ENCODE assay signal across 19 cellular contexts in the genomic region with DNA sequence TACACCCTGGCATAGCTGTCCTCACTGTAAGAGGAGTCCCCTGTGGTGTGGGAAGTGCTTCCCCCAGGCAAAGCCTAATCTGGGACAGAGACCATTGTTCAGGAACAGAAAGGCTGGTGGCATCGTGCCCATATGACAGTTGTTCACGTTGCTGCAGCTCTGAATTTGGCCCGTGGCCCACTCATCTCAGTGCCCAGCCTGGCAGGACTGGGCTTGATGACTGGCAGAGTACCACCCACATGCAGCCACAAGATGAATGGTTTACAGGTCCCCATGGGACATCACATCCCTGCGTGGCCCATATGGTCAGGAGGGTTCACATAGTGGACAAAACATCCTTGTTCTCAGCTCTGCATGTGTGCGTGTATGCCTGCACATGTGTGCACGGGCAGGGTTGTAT. TPM values are rescaled to one million over a fixed set of nuclear protein-coding genes. Genes with fewer than 3 reads are reported as not detected.
DNase-seq lines count a peak whose midpoint lies in the region; ATAC-seq and TF ChIP-seq lines count a peak whose summit lies in the region.
"Had no signal": no experiment of that assay in that cellular context is flagged by ENCODE, and none has a peak within 500 bp of the region (broad histone marks: within the 10 kb centered on the region; RNA-seq: fewer than 3 reads in every experiment).

No MANE protein-coding gene starts in this region.

- H3K27ac Mint-ChIP-seq in brain = peak overlapping the region in 4 of 5 experiments; percentile 48 to 86 (median 68)
- H3K27ac Mint-ChIP-seq: CD4-positive, CD25-positive, alpha-beta regulatory T cell; T-helper 2 cell treated with Interferon-gamma antibody and Interleukin-4, amounts not matched to agents 5 μg/mL and 100 μg/mL, for 36 hours had no signal

- peaks cover 44% of the 10 kb centered on the region for H3K27me3 Mint-ChIP-seq in brain

- intact Hi-C loops in testis (cut with DNase I; ENCODE audit: low total_unique reads) = no loop called here
- intact Hi-C loops in gastrocnemius medialis (cut with DNase I; ENCODE audit: low total_unique reads) = no loop called here

- 57% methylated on average over 2 of the region's 6 CpGs for WGBS in SK-N-SH (ENCODE audit: low lambda C conversion rate)
- 68 to 78% methylated on average over 6 of the region's 6 CpGs for WGBS in testis, 2 donors

- TF ChIP-seq POLR2A in testis (IDR thresholded peaks at IDR 0.05) = no peak
- no peak for TF ChIP-seq POLR2A in gastrocnemius medialis (IDR thresholded peaks at IDR 0.05)

- no peak overlapping the region for H3K4me3 ChIP-seq in SK-N-SH (ENCODE audit: low read depth in 2 of 2, low read length in 1 of 2)
- no peak overlapping the region for H3K4me3 ChIP-seq in testis
- no peak overlapping the region for H3K4me3 ChIP-seq in gastrocnemius medialis
- H3K4me3 ChIP-seq: A549, SJCRH30, stomach had no signal

- no peaks in the 10 kb centered on the region for H3F3A ChIP-seq in SK-N-SH (replicated peaks; ENCODE audit: insufficient read depth)

- H3K4me1 Mint-ChIP-seq in brain = peaks cover 49% of the 10 kb centered on the region
- H3K4me1 Mint-ChIP-seq: CD4-positive, CD25-positive, alpha-beta regulatory T cell had no signal

- no peak overlapping the region for H3K4me2 ChIP-seq in SK-N-SH
- H3K4me2 ChIP-seq: A549 had no signal

- POLR2A ChIA-PET in SK-N-SH (lab: Yijun Ruan, JAX) = no interaction called here

- ATAC-seq in SK-N-SH treated with all-trans-retinoic acid at 6 μM for 48 hours (no peak; the same call in 2 of the 3 replicates), gastrocnemius medialis (no peak), HG02610 (IDR thresholded peaks at IDR 0.05; ENCODE audit: unreplicated experiment) (no peak)
- ATAC-seq: A549, left colon, right cardiac atrium had no signal

- H3K36me3 ChIP-seq in SK-N-SH (replicated peaks in 1 of 2; ENCODE audit: control insufficient read depth in 1 of 2, insufficient read depth in 2 of 2, low read length in 1 of 2) = no peaks in the 10 kb centered on the region
- H3K36me3 ChIP-seq in testis (ENCODE audit: low read depth, missing control alignments) = no peaks in the 10 kb centered on the region
- H3K36me3 ChIP-seq in gastrocnemius medialis = no peaks in the 10 kb centered on the region
- H3K36me3 ChIP-seq: neutrophil, SJCRH30, stomach had no signal

- peak; percentile 27; the same call in 1 of the 2 replicates for TF ChIP-seq RAD21 in SK-N-SH (IDR thresholded peaks at IDR 0.05; ENCODE audit: low read length)

- TF ChIP-seq CTCF in SK-N-SH (IDR thresholded peaks at IDR 0.05) (no peak), brain (conservative IDR thresholded peaks at IDR 0.05) (no peak), testis (IDR thresholded peaks at IDR 0.05) (no peak), gastrocnemius medialis (IDR thresholded peaks at IDR 0.05 in 4 of 5, conservative IDR thresholded peaks at IDR 0.05 in 1 of 5) (no peak)

- H3K27me3 ChIP-seq in SK-N-SH (ENCODE audit: insufficient read depth) (peaks cover 29% of the 10 kb centered on the region), testis (no peaks in the 10 kb centered on the region), gastrocnemius medialis (peaks cover 7 to 11% (median 9%) of the 10 kb centered on the region in 3 donors)

- CTCF ChIA-PET in SK-N-SH (lab: Yijun Ruan, JAX) = interaction anchor here (0.6 to 1.1 kb wide), 3 partner anchors 25 to 1269 kb away, joined by 3 read pairs; no protein-coding TSS in a partner anchor

- in situ Hi-C loops in gastrocnemius medialis (cut with MboI; ENCODE audit: low sequenced_read_pairs in 4 of 4) = no loop called here

- H3K9me2 ChIP-seq in SK-N-SH = no peaks in the 10 kb centered on the region

- DNase-seq in SK-N-SH = peak; percentile 72
- peak; percentile 75 for DNase-seq in NCI-H2029 treated with DMSO at 0.1 percent for 48 hours (lab: John Stamatoyannopoulos, UW)
- DNase-seq in testis = peak; percentile 58
- no peak for DNase-seq in activated effector memory CD4-positive, alpha-beta T cell treated with Interleukin-2 at 50 U/mL for 16 hours
- no peak for DNase-seq in gastrocnemius medialis
- DNase-seq: activated effector memory CD4-positive, alpha-beta T cell treated with anti-CD3 and anti-CD28 coated beads, Interleukin-2, amount 50 U/mL, for 16 hours; CD4-positive, CD25-positive, alpha-beta regulatory T cell; left colon; MM.1S; right cardiac atrium; SJCRH30; stomach had no signal

- H2AFZ ChIP-seq in SK-N-SH (ENCODE audit: low read depth) = no peak overlapping the region

- no peaks in the 10 kb centered on the region for H3K9me3 ChIP-seq in SK-N-SH
- H3K9me3 ChIP-seq in testis = no peaks in the 10 kb centered on the region
- no peaks in the 10 kb centered on the region for H3K9me3 ChIP-seq in gastrocnemius medialis
- H3K9me3 ChIP-seq: neutrophil, SJCRH30 had no signal

- H3K4me3 Mint-ChIP-seq in brain = peak overlapping the region in 1 of 5 experiments; percentile 19
- H3K4me3 Mint-ChIP-seq: CD4-positive, CD25-positive, alpha-beta regulatory T cell; T-helper 2 cell treated with Interferon-gamma antibody and Interleukin-4, amounts not matched to agents 5 μg/mL and 100 μg/mL, for 36 hours had no signal

- no peaks in the 10 kb centered on the region for H4K20me1 ChIP-seq in SK-N-SH (ENCODE audit: insufficient read depth)

- peaks cover 0 to 6% (median 1%) of the 10 kb centered on the region in 5 experiments for H3K9me3 Mint-ChIP-seq in brain
- H3K9me3 Mint-ChIP-seq: T-helper 2 cell treated with Interferon-gamma antibody and Interleukin-4, amounts not matched to agents 5 μg/mL and 100 μg/mL, for 36 hours had no signal

- H3K9ac ChIP-seq in SK-N-SH = no peak overlapping the region

- H3K4me1 ChIP-seq in SK-N-SH (ENCODE audit: control insufficient read depth in 1 of 2, insufficient read depth in 2 of 2, low read depth in 1 of 2, low read length in 1 of 2) = peaks cover 0 to 30% of the 10 kb centered on the region in 2 experiments; a peak in 2 of 4 replicates
- peaks cover 8% of the 10 kb centered on the region for H3K4me1 ChIP-seq in testis
- H3K4me1 ChIP-seq in gastrocnemius medialis = no peaks in the 10 kb centered on the region
- H3K4me1 ChIP-seq: A549, SJCRH30, stomach had no signal

- peak in 1 of 2 experiments; percentile 40; a peak in 1 of 4 replicates for TF ChIP-seq EP300 in SK-N-SH (IDR thresholded peaks at IDR 0.05; ENCODE audit: borderline replicate concordance in 1 of 2, low read depth in 1 of 2, low read length in 1 of 2)

- H3K79me2 ChIP-seq in SK-N-SH (ENCODE audit: insufficient read depth) = no peaks in the 10 kb centered on the region

- H3K36me3 Mint-ChIP-seq in brain = no peaks in the 10 kb centered on the region
- H3K36me3 Mint-ChIP-seq: CD4-positive, CD25-positive, alpha-beta regulatory T cell had no signal

- H3K27ac ChIP-seq in SK-N-SH (ENCODE audit: low read depth in 2 of 2, low read length in 1 of 2) (peak overlapping the region in 1 of 2 experiments; percentile 79; a peak in 2 of 4 replicates), testis (no peak overlapping the region), gastrocnemius medialis (no peak overlapping the region)
- H3K27ac ChIP-seq: A549, neutrophil, SJCRH30, stomach had no signal

TF ChIP-seq in SK-N-SH, 30 proteins besides CTCF, POLR2A, EP300 and RAD21:
- TF ChIP-seq RCOR1 (IDR thresholded peaks at IDR 0.05; ENCODE audit: low read length) (peak; percentile 49; the same call in 1 of the 2 replicates), MEF2A (IDR thresholded peaks at IDR 0.05; ENCODE audit: borderline replicate concordance, low read depth) (no peak), CHD2 (IDR thresholded peaks at IDR 0.05; ENCODE audit: low read length, partially characterized antibody) (peak; percentile 71), MXI1 (IDR thresholded peaks at IDR 0.05; ENCODE audit: low read depth, low read length) (peak; percentile 60; the same call in 1 of the 2 replicates)

TF ChIP-seq in SK-N-SH treated with all-trans-retinoic acid at 6 μM for 48 hours, 23 proteins besides CTCF, POLR2A, EP300 and RAD21 (continues in another document):
- TF ChIP-seq, protein P1, sequence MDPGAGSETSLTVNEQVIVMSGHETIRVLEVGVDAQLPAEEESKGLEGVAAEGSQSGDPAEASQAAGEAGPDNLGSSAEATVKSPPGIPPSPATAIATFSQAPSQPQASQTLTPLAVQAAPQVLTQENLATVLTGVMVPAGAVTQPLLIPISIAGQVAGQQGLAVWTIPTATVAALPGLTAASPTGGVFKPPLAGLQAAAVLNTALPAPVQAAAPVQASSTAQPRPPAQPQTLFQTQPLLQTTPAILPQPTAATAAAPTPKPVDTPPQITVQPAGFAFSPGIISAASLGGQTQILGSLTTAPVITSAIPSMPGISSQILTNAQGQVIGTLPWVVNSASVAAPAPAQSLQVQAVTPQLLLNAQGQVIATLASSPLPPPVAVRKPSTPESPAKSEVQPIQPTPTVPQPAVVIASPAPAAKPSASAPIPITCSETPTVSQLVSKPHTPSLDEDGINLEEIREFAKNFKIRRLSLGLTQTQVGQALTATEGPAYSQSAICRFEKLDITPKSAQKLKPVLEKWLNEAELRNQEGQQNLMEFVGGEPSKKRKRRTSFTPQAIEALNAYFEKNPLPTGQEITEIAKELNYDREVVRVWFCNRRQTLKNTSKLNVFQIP (CRISPR knock-in tag; IDR thresholded peaks at IDR 0.05; ENCODE audit: borderline replicate concordance, low read depth) = no peak
- TF ChIP-seq, protein P2, sequence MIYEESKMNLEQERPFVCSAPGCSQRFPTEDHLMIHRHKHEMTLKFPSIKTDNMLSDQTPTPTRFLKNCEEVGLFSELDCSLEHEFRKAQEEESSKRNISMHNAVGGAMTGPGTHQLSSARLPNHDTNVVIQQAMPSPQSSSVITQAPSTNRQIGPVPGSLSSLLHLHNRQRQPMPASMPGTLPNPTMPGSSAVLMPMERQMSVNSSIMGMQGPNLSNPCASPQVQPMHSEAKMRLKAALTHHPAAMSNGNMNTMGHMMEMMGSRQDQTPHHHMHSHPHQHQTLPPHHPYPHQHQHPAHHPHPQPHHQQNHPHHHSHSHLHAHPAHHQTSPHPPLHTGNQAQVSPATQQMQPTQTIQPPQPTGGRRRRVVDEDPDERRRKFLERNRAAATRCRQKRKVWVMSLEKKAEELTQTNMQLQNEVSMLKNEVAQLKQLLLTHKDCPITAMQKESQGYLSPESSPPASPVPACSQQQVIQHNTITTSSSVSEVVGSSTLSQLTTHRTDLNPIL (CRISPR knock-in tag; IDR thresholded peaks at IDR 0.05; ENCODE audit: low read depth) = no peak
- TF ChIP-seq ZFP30 (CRISPR knock-in tag; IDR thresholded peaks at IDR 0.05) = no peak
- TF ChIP-seq PPARA (CRISPR knock-in tag; IDR thresholded peaks at IDR 0.05; ENCODE audit: borderline replicate concordance) = no peak

RNA-seq across cellular contexts. Expression of a gene that starts 17.5 kb away (rescaled TPM):
- polyA plus RNA-seq in SK-N-SH (2012; rRNA removed) = 0.02 and 0.08 TPM in 2 replicates
- 0.04 and 0.07 TPM in 2 replicates for polyA plus RNA-seq in SK-N-SH (2012; cell fraction: cytosol; rRNA removed)
- polyA plus RNA-seq in SK-N-SH (2012; cell fraction: nucleus; rRNA removed) = 0.19 and 0.47 TPM in 2 replicates
- polyA plus RNA-seq in brain (ENCODE audit: insufficient read depth, low read depth, low replicate concordance) = 38.6 TPM
- total RNA-seq in testis = 10 to 100 TPM in 1 of 2 donors, 1 to 10 TPM in 1; 3.9 to 12.2 TPM
- polyA plus RNA-seq in testis (ENCODE audit: insufficient read depth, low read depth, low replicate concordance) = 4.5 TPM
- under 1 TPM; 0.02 to 0.36 (median 0.07) TPM for total RNA-seq in gastrocnemius medialis
- total RNA-seq: NCI-H460, SJCRH30 had no signal
- polyA plus RNA-seq: A549 had no signal

Comparison
In these comparisons a context has a peak if more than half of its experiments do, and no peak if none do; other contexts are left out.
1. DNase-seq: peak in SK-N-SH (single experiment), NCI-H2029 treated with DMSO at 0.1 percent for 48 hours (single experiment) and testis (single experiment); none in activated effector memory CD4-positive, alpha-beta T cell treated with Interleukin-2 at 50 U/mL for 16 hours (single experiment) and gastrocnemius medialis (0 of 2).